ENCODE assay signal across 8 cellular contexts in the genomic region with DNA sequence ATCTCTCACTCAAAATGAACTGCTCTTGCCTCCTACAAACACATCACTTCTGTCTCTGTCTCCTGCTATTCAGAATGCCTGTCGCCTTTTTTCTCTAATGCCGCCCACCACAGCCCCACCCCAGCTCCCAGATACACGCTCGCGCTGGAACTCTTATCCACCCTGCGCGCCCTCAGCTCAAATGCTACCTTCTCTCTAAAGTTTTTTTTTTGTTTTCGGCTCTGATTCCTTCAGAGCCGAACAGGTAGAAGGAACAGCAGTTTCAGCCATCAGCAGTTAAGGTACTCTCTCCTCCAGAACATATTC. TPM values are rescaled to one million over a fixed set of nuclear protein-coding genes. Genes with fewer than 3 reads are reported as not detected.
DNase-seq lines count a peak whose midpoint lies in the region; ATAC-seq, FAIRE-seq and TF ChIP-seq lines count a peak whose summit lies in the region.

No MANE protein-coding gene starts in this region.

- no TSS peak for BruUV-seq in Panc1 (replicated peaks; lab: Mats Ljungman, UMichigan)

- H3K36me3 ChIP-seq in Panc1 (ENCODE audit: control insufficient read depth, insufficient read depth, low read length): no peaks in the 10 kb centered on the region; the same call in 1 of the 2 replicates
- no peaks in the 10 kb centered on the region for H3K36me3 ChIP-seq in colonic mucosa
- H3K36me3 ChIP-seq in mucosa of stomach (ENCODE audit: control insufficient read depth, insufficient read depth, low read length): no peaks in the 10 kb centered on the region

- H3K4me3 ChIP-seq in GM12864 (ENCODE audit: low read depth, low read length) (peak overlapping the region; percentile 77), Panc1 (ENCODE audit: low read depth in 2 of 2, low read length in 2 of 2) (peak overlapping the region; percentile 61 to 73), colonic mucosa (peak overlapping the region; percentile 42), mucosa of stomach (ENCODE audit: low read length) (peak overlapping the region; percentile 81)

- CTCF ChIA-PET in Panc1 (lab: Charles Lee): interaction anchor here (0.6 to 1.1 kb wide), 3 partner anchors 55 to 177 kb away, joined by 3 to 8 read pairs (median 6); no protein-coding TSS in a partner anchor

- DNase-seq in GM12864 (ENCODE audit: low read depth) (no peak), Panc1 (ENCODE audit: low read depth, low spot score) (no peak), colonic mucosa (no peak), urothelium cell line (ENCODE audit: low spot score) (peak; percentile 22), DMS114 treated with DMSO at 0.1 percent for 48 hours (lab: John Stamatoyannopoulos, UW; ENCODE audit: unreplicated experiment) (no peak)

- intact Hi-C loops in Panc1 (cut with micrococcal nuclease; ENCODE audit: unreplicated experiment) (loop anchor here (5.0 kb wide), 1 partner anchor 62 kb away; no protein-coding TSS in a partner anchor), colonic mucosa (cut with DNase I) (loop anchor here (5.0 kb wide), 1 partner anchor 67 kb away; no protein-coding TSS in a partner anchor)

- in situ Hi-C loops in Panc1 (cut with HindIII; ENCODE audit: low pct_unique_long_range_greater_than_20kb, low sequenced_read_pairs): no loop called here

- POLR2A ChIA-PET in Panc1 (lab: Charles Lee): interaction anchor here (1.0 kb wide), 1 partner anchor 56 kb away, joined by 6 read pairs; no protein-coding TSS in a partner anchor

- H3K9me3 ChIP-seq in Panc1 (ENCODE audit: control insufficient read depth, insufficient read depth, low read depth, low read length) (no peaks in the 10 kb centered on the region), colonic mucosa (no peaks in the 10 kb centered on the region), mucosa of stomach (ENCODE audit: control insufficient read depth, low read length) (no peaks in the 10 kb centered on the region)

- peak overlapping the region; percentile 57 to 80 for H3K9ac ChIP-seq in colonic mucosa (ENCODE audit: low read depth in 2 of 2, low read length in 2 of 2)
- peak overlapping the region; percentile 84 for H3K9ac ChIP-seq in mucosa of stomach (ENCODE audit: low read length)

- H3K4me1 ChIP-seq in Panc1 (ENCODE audit: control insufficient read depth, insufficient read depth, low read length) (peaks cover 16% of the 10 kb centered on the region), colonic mucosa (peaks cover 8% of the 10 kb centered on the region), mucosa of stomach (ENCODE audit: control insufficient read depth, insufficient read depth, low read length) (peaks cover 15% of the 10 kb centered on the region)

- H3K27ac ChIP-seq in Panc1 (ENCODE audit: low read length) (peak overlapping the region; percentile 90), colonic mucosa (peak overlapping the region; percentile 80)

- H3K27me3 ChIP-seq in Panc1 (ENCODE audit: control insufficient read depth, insufficient read depth, low read length): no peaks in the 10 kb centered on the region
- no peaks in the 10 kb centered on the region for H3K27me3 ChIP-seq in colonic mucosa
- no peaks in the 10 kb centered on the region for H3K27me3 ChIP-seq in mucosa of stomach (ENCODE audit: control insufficient read depth, insufficient read depth, low read length)

- ATAC-seq in Panc1 (no peak), GM18858 (IDR thresholded peaks at IDR 0.05; ENCODE audit: unreplicated experiment) (no peak), GM21737 (IDR thresholded peaks at IDR 0.05; ENCODE audit: unreplicated experiment) (no peak)

- no peak for FAIRE-seq in urothelium cell line (lab: Jason Lieb, UNC)

- TF ChIP-seq CTCF in GM12864 (IDR thresholded peaks at IDR 0.05; ENCODE audit: low read depth, low read length, missing control alignments) (no peak), Panc1 (IDR thresholded peaks at IDR 0.05) (peak; percentile 47; the same call in 1 of the 2 replicates), colonic mucosa (IDR thresholded peaks at IDR 0.05) (no peak)

RNA-seq across cellular contexts. Expression of gene SOS1, which starts 3.9 kb away (rescaled TPM):
- 28.7 TPM for total RNA-seq in Panc1 (2021; ENCODE audit: unreplicated experiment)
- polyA plus RNA-seq in Panc1 (2012; ENCODE audit: insufficient read length): 7.9 TPM
- 10 to 100 TPM; 26.3 to 43.9 TPM for total RNA-seq in colonic mucosa
